1 cellular context compared by ENCODE assay signal in genomic region chr11:12859872-12860657, GRCh38.
TF ChIP-seq lines count a peak whose summit lies in the region.

No MANE protein-coding gene starts in this region.

TF ChIP-seq in K562, 482 proteins besides CTCF, POLR2A, EP300 and RAD21 (continued from another document):
- TF ChIP-seq ARID3A (IDR thresholded peaks at IDR 0.05; ENCODE audit: borderline replicate concordance, low read depth, low read length) (0 out of 2 replicates have a peak, but pooled peaks have one; percentile 20), MYC (IDR thresholded peaks at IDR 0.05; ENCODE audit: low read depth, low read length) (peak; percentile 45; the same call in 1 of the 2 replicates), MYC (CRISPR knock-in tag; IDR thresholded peaks at IDR 0.05; ENCODE audit: borderline replicate concordance, low read depth) (no peak), KLF16 (IDR thresholded peaks at IDR 0.05) (peak; percentile 31; the same call in 1 of the 2 replicates), KDM1A (IDR thresholded peaks at IDR 0.05) (0 out of 4 replicates have a peak, but pooled peaks have one; percentile 8 to 30), FOSL1 (tag; conservative IDR thresholded peaks at IDR 0.05) (peak; percentile 32; the same call in 1 of the 2 replicates), TBL1XR1 (IDR thresholded peaks at IDR 0.05; ENCODE audit: low read length in 2 of 2) (0 out of 4 replicates have a peak, but pooled peaks of 1 of the 2 experiments have one; percentile 49), FOXK2 (conservative IDR thresholded peaks at IDR 0.05 in 1 of 2, IDR thresholded peaks at IDR 0.05 in 1 of 2; ENCODE audit: low read depth in 2 of 2) (peak; percentile 62 to 72; a peak in 3 of 4 replicates), ZNF766 (CRISPR knock-in tag; conservative IDR thresholded peaks at IDR 0.05) (peak; percentile 87), ARID1B (IDR thresholded peaks at IDR 0.05) (peak; percentile 77), ETS2 (tag; IDR thresholded peaks at IDR 0.05; ENCODE audit: borderline replicate concordance, poor library complexity, severe bottlenecking) (no peak), ZBTB17 (CRISPR knock-in tag; IDR thresholded peaks at IDR 0.05) (no peak), ZNF133 (CRISPR knock-in tag; IDR thresholded peaks at IDR 0.05) (no peak), ZNF3 (CRISPR knock-in tag; IDR thresholded peaks at IDR 0.05) (peak; percentile 91), SMARCE1 (IDR thresholded peaks at IDR 0.05) (peak; percentile 71; the same call in 1 of the 2 replicates), SOX6 (IDR thresholded peaks at IDR 0.05) (peak; percentile 90), CHD2 (IDR thresholded peaks at IDR 0.05; ENCODE audit: low read depth, low read length) (no peak), C11orf30 (IDR thresholded peaks at IDR 0.05; ENCODE audit: low read depth) (peak; percentile 98), ZNF717 (CRISPR knock-in tag; IDR thresholded peaks at IDR 0.05) (no peak), MAFK (IDR thresholded peaks at IDR 0.05; ENCODE audit: low read length) (peak; percentile 97), NCOR1 (IDR thresholded peaks at IDR 0.05) (no peak), HOXB6 (CRISPR knock-in tag; IDR thresholded peaks at IDR 0.05; ENCODE audit: borderline replicate concordance) (no peak), TCF3 (CRISPR knock-in tag; IDR thresholded peaks at IDR 0.05) (peak; percentile 32; the same call in 1 of the 2 replicates), BDP1 (IDR thresholded peaks at IDR 0.05; ENCODE audit: insufficient read depth, insufficient read length) (no peak), ZNF511 (CRISPR knock-in tag; IDR thresholded peaks at IDR 0.05) (no peak), SMARCA4 (IDR thresholded peaks at IDR 0.05) (peak; percentile 70), CXXC5 (CRISPR knock-in tag; IDR thresholded peaks at IDR 0.05) (0 out of 2 replicates have a peak, but pooled peaks have one; percentile 16), SMARCC2 (IDR thresholded peaks at IDR 0.05; ENCODE audit: low read depth) (peak; percentile 43; the same call in 1 of the 2 replicates), SMAD4 (CRISPR knock-in tag; conservative IDR thresholded peaks at IDR 0.05) (0 out of 2 replicates have a peak, but pooled peaks have one; percentile 51), JUND (IDR thresholded peaks at IDR 0.05; ENCODE audit: borderline replicate concordance, low read depth, low read length) (no peak), JUND (tag; IDR thresholded peaks at IDR 0.05; ENCODE audit: borderline replicate concordance, low read depth, low read length) (peak; percentile 47; the same call in 1 of the 3 replicates), MAFG (tag; conservative IDR thresholded peaks at IDR 0.05) (peak; percentile 95), CBFA2T3 (IDR thresholded peaks at IDR 0.05) (peak; percentile 36; the same call in 1 of the 2 replicates), MAFF (IDR thresholded peaks at IDR 0.05; ENCODE audit: low read length) (peak; percentile 97), FOXA3 (CRISPR knock-in tag; conservative IDR thresholded peaks at IDR 0.05 in 1 of 2, IDR thresholded peaks at IDR 0.05 in 1 of 2) (peak in 1 of 2 experiments; percentile 67; a peak in 2 of 4 replicates), ZNF316 (IDR thresholded peaks at IDR 0.05) (peak; percentile 98), ELF2 (CRISPR knock-in tag; IDR thresholded peaks at IDR 0.05) (peak; percentile 13; the same call in 1 of the 2 replicates), HDAC2 (IDR thresholded peaks at IDR 0.05) (peak; percentile 46; the same call in 1 of the 2 replicates), ZNF24 (IDR thresholded peaks at IDR 0.05) (no peak)
- TF ChIP-seq, protein P1, sequence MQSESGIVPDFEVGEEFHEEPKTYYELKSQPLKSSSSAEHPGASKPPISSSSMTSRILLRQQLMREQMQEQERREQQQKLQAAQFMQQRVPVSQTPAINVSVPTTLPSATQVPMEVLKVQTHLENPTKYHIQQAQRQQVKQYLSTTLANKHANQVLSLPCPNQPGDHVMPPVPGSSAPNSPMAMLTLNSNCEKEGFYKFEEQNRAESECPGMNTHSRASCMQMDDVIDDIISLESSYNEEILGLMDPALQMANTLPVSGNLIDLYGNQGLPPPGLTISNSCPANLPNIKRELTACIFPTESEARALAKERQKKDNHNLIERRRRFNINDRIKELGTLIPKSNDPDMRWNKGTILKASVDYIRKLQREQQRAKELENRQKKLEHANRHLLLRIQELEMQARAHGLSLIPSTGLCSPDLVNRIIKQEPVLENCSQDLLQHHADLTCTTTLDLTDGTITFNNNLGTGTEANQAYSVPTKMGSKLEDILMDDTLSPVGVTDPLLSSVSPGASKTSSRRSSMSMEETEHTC (IDR thresholded peaks at IDR 0.05): peak; percentile 55; the same call in 1 of the 2 replicates
- TF ChIP-seq, protein P2, sequence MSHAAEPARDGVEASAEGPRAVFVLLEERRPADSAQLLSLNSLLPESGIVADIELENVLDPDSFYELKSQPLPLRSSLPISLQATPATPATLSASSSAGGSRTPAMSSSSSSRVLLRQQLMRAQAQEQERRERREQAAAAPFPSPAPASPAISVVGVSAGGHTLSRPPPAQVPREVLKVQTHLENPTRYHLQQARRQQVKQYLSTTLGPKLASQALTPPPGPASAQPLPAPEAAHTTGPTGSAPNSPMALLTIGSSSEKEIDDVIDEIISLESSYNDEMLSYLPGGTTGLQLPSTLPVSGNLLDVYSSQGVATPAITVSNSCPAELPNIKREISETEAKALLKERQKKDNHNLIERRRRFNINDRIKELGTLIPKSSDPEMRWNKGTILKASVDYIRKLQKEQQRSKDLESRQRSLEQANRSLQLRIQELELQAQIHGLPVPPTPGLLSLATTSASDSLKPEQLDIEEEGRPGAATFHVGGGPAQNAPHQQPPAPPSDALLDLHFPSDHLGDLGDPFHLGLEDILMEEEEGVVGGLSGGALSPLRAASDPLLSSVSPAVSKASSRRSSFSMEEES (CRISPR knock-in tag; IDR thresholded peaks at IDR 0.05): no peak
- TF ChIP-seq, protein P3, sequence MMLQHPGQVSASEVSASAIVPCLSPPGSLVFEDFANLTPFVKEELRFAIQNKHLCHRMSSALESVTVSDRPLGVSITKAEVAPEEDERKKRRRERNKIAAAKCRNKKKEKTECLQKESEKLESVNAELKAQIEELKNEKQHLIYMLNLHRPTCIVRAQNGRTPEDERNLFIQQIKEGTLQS (IDR thresholded peaks at IDR 0.05): no peak
- TF ChIP-seq, protein P3 (CRISPR knock-in tag; conservative IDR thresholded peaks at IDR 0.05): 0 out of 2 replicates have a peak, but pooled peaks have one; percentile 38
- TF ChIP-seq, protein P4, sequence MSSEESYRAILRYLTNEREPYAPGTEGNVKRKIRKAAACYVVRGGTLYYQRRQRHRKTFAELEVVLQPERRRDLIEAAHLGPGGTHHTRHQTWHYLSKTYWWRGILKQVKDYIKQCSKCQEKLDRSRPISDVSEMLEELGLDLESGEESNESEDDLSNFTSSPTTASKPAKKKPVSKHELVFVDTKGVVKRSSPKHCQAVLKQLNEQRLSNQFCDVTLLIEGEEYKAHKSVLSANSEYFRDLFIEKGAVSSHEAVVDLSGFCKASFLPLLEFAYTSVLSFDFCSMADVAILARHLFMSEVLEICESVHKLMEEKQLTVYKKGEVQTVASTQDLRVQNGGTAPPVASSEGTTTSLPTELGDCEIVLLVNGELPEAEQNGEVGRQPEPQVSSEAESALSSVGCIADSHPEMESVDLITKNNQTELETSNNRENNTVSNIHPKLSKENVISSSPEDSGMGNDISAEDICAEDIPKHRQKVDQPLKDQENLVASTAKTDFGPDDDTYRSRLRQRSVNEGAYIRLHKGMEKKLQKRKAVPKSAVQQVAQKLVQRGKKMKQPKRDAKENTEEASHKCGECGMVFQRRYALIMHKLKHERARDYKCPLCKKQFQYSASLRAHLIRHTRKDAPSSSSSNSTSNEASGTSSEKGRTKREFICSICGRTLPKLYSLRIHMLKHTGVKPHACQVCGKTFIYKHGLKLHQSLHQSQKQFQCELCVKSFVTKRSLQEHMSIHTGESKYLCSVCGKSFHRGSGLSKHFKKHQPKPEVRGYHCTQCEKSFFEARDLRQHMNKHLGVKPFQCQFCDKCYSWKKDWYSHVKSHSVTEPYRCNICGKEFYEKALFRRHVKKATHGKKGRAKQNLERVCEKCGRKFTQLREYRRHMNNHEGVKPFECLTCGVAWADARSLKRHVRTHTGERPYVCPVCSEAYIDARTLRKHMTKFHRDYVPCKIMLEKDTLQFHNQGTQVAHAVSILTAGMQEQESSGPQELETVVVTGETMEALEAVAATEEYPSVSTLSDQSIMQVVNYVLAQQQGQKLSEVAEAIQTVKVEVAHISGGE (CRISPR knock-in tag; IDR thresholded peaks at IDR 0.05): 0 out of 6 replicates have a peak, but pooled peaks of 1 of the 3 experiments have one; percentile 43
